Comparison of ENCODE assay signal across 10 cellular contexts in genomic region chr12:96132819-96133218, GRCh38.
A peak's percentile ranks its signal among the peaks of the same experiment; 100 is the strongest.
DNase-seq lines count a peak whose midpoint lies in the region; ATAC-seq, FAIRE-seq and TF ChIP-seq lines count a peak whose summit lies in the region.
"Had no signal": no experiment of that assay in that cellular context is flagged by ENCODE, and none has a peak within 500 bp of the region (broad histone marks: within the 10 kb centered on the region; RNA-seq: fewer than 3 reads in every experiment).

No MANE protein-coding gene starts in this region.

- no peaks in the 10 kb centered on the region for H3K9me3 ChIP-seq in K562 (replicated peaks; ENCODE audit: control insufficient read depth, insufficient read depth, low read depth, low read length)

- no peaks in the 10 kb centered on the region for H4K20me1 ChIP-seq in K562 (replicated peaks; ENCODE audit: control insufficient read depth, insufficient read depth, low read length)

- FAIRE-seq in K562 (lab: Jason Lieb, UNC): peak; percentile 11

- no peak for TF ChIP-seq POLR2A in K562 (conservative IDR thresholded peaks at IDR 0.05)

- ATAC-seq in K562: peak; percentile 75
- ATAC-seq in HG02610 (IDR thresholded peaks at IDR 0.05; ENCODE audit: unreplicated experiment): no peak
- no peak for ATAC-seq in GM19395 (IDR thresholded peaks at IDR 0.05; ENCODE audit: unreplicated experiment)

- no peak overlapping the region for H2AFZ ChIP-seq in K562 (ENCODE audit: low read depth, low read length)

- peak; percentile 53 to 71 for TF ChIP-seq RAD21 in K562 (CRISPR knock-in tag; conservative IDR thresholded peaks at IDR 0.05 in 1 of 2, IDR thresholded peaks at IDR 0.05 in 1 of 2)

- no peak for TF ChIP-seq EP300 in K562 (IDR thresholded peaks at IDR 0.05; ENCODE audit: low read length)

- H3K9ac ChIP-seq in K562 (ENCODE audit: insufficient read depth in 1 of 2, low read depth in 2 of 2, low read length in 2 of 2): no peak overlapping the region

- BruUV-seq in K562 (replicated peaks; lab: Mats Ljungman, UMichigan): no TSS peak

- H3K79me2 ChIP-seq in K562 (ENCODE audit: control insufficient read depth, insufficient read depth, low read length): no peaks in the 10 kb centered on the region

- H3K4me1 ChIP-seq in K562 (replicated peaks in 1 of 2; ENCODE audit: control insufficient read depth in 2 of 2, insufficient read depth in 2 of 2, low read length in 2 of 2): 0 out of 5 replicates have a peak, but pooled peaks cover 0 to 6% of the 10 kb centered on the region in 2 experiments

- no peak overlapping the region for H3K27ac ChIP-seq in K562 (ENCODE audit: extremely low read depth, low read depth, low read length)
- H3K27ac ChIP-seq: HL-60 had no signal

- H3K4me3 ChIP-seq in K562 (no peak overlapping the region), retinal pigment epithelial cell (ENCODE audit: low read length) (no peak overlapping the region)
- H3K4me3 ChIP-seq: smooth muscle cell had no signal

- POLR2A ChIA-PET in K562 (lab: Yijun Ruan, JAX): interaction anchor here (0.6 to 0.9 kb wide), 3 partner anchors 9 to 54 kb away, joined by 3 to 4 read pairs (median 4); no protein-coding TSS in a partner anchor

- CTCF ChIA-PET in K562 (lab: Yijun Ruan, JAX; ENCODE audit: low intra/inter-chr PET ratio): interaction anchor here (0.6 kb wide), 1 partner anchor 66 kb away, joined by 3 read pairs; no protein-coding TSS in a partner anchor

- DNase-seq in activated CD4-positive, alpha-beta T cell treated with anti-CD3 and anti-CD28 coated beads for 48 hours: peak; percentile 20
- no peak for DNase-seq in activated CD4-positive, alpha-beta T cell treated with anti-CD3 and anti-CD28 coated beads for 1 hour
- DNase-seq in NAMALWA (ENCODE audit: low spot score) (peak; percentile 14), K562 (ENCODE audit: extremely low read depth in 1 of 4, low spot score in 3 of 4) (peak in 2 of 4 experiments; percentile 21 to 22), retinal pigment epithelial cell (ENCODE audit: low read depth) (no peak), GOT3 (lab: John Stamatoyannopoulos, UW) (no peak)

- no peaks in the 10 kb centered on the region for H3K36me3 ChIP-seq in K562 (ENCODE audit: control insufficient read depth, insufficient read depth, low read length)

- no peak overlapping the region for H3K4me2 ChIP-seq in K562 (ENCODE audit: insufficient read depth, low read length)
- H3K4me2 ChIP-seq: smooth muscle cell had no signal

- 4% methylated on average over 4 of the region's 4 CpGs for WGBS in K562 (ENCODE audit: insufficient coverage, low coverage, missing lambda C conversion rate)

- no peaks in the 10 kb centered on the region for H3K9me1 ChIP-seq in K562 (ENCODE audit: control insufficient read depth, insufficient read depth, low read length)

- in situ Hi-C loops in K562 (cut with MboI): no loop called here

- peak; percentile 15 to 54 (median 22); a peak in 2 of 6 replicates for TF ChIP-seq CTCF in K562 (IDR thresholded peaks at IDR 0.05 in 2 of 3, conservative IDR thresholded peaks at IDR 0.05 in 1 of 3; ENCODE audit: insufficient read depth in 2 of 3, low read depth in 1 of 3, low read length in 3 of 3)
- peak; percentile 17 for TF ChIP-seq CTCF in retinal pigment epithelial cell (conservative IDR thresholded peaks at IDR 0.05; ENCODE audit: low read depth, low read length)

- peaks cover 19 to 31% of the 10 kb centered on the region in 2 experiments; a peak in 4 of 5 replicates for H3K27me3 ChIP-seq in K562 (ENCODE audit: control insufficient read depth in 2 of 2, insufficient read depth in 2 of 2, low read length in 2 of 2)

- intact Hi-C loops in K562 (cut with micrococcal nuclease): loop anchor here (2.0 kb wide), 2 partner anchors 70 to 82 kb away; no protein-coding TSS in a partner anchor

TF ChIP-seq in K562, 482 proteins besides CTCF, POLR2A, EP300 and RAD21:
- TF ChIP-seq STAT5B (CRISPR knock-in tag; IDR thresholded peaks at IDR 0.05) (no peak), SMAD2 (IDR thresholded peaks at IDR 0.05; ENCODE audit: low read depth, low read length) (no peak), DEAF1 (CRISPR knock-in tag; IDR thresholded peaks at IDR 0.05) (0 out of 2 replicates have a peak, but pooled peaks have one; percentile 25), NR1H2 (CRISPR knock-in tag; IDR thresholded peaks at IDR 0.05) (no peak), LCOR (CRISPR knock-in tag; IDR thresholded peaks at IDR 0.05) (no peak)
- TF ChIP-seq, protein P1, sequence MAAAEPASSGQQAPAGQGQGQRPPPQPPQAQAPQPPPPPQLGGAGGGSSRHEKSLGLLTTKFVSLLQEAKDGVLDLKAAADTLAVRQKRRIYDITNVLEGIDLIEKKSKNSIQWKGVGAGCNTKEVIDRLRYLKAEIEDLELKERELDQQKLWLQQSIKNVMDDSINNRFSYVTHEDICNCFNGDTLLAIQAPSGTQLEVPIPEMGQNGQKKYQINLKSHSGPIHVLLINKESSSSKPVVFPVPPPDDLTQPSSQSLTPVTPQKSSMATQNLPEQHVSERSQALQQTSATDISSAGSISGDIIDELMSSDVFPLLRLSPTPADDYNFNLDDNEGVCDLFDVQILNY (CRISPR knock-in tag; IDR thresholded peaks at IDR 0.05): no peak

Comparison
In these comparisons a context has a peak if more than half of its experiments do, and no peak if none do; other contexts are left out.
1. DNase-seq: peak in activated CD4-positive, alpha-beta T cell treated with anti-CD3 and anti-CD28 coated beads for 48 hours (single experiment) and NAMALWA (single experiment); none in activated CD4-positive, alpha-beta T cell treated with anti-CD3 and anti-CD28 coated beads for 1 hour (single experiment), retinal pigment epithelial cell (single experiment) and GOT3 (single experiment).